Comparison of ENCODE assay signal across 8 cellular contexts in genomic region chr17:77420804-77421634, GRCh38.
DNase-seq lines count a peak whose midpoint lies in the region; TF ChIP-seq lines count a peak whose summit lies in the region.

No MANE protein-coding gene starts in this region.

- peak overlapping the region; percentile 96 to 99 (median 98) for H3K27ac ChIP-seq in esophagus muscularis mucosa (replicated peaks in 1 of 4)
- peak overlapping the region; percentile 61 to 80 for H3K27ac ChIP-seq in ovary

- no peaks in the 10 kb centered on the region for H3K27me3 ChIP-seq in esophagus muscularis mucosa
- H3K27me3 ChIP-seq in ovary: no peaks in the 10 kb centered on the region

- 7% methylated on average over 18 of the region's 19 CpGs for WGBS in esophagus muscularis mucosa
- 15 to 20% (median 17%) methylated on average over 19 of the region's 19 CpGs for WGBS in ovary, 3 donors

- POLR2A ChIA-PET in activated CD4-positive, alpha-beta T cell treated with anti-CD3 and anti-CD28 coated beads, Interleukin-2, amount 10 ng/mL, durations not matched to agents 7 days and 5 days (lab: Charles Lee): interaction anchor here (0.6 to 0.9 kb wide), 2 partner anchors 20 to 618 kb away, joined by 3 to 6 read pairs; no protein-coding TSS in a partner anchor

- peaks cover 71 to 100% (median 100%) of the 10 kb centered on the region in 4 donors for H3K4me1 ChIP-seq in esophagus muscularis mucosa
- H3K4me1 ChIP-seq in ovary (ENCODE audit: insufficient read depth): peaks cover 34% of the 10 kb centered on the region

- TF ChIP-seq CTCF in esophagus muscularis mucosa (IDR thresholded peaks at IDR 0.05) (no peak), ovary (IDR thresholded peaks at IDR 0.05) (no peak)

- no peaks in the 10 kb centered on the region for H3K27me3 Mint-ChIP-seq in activated CD4-positive, alpha-beta T cell treated with anti-CD3 and anti-CD28 coated beads, Interleukin-2, amount 10 ng/mL, durations not matched to agents 7 days and 5 days

- CTCF ChIA-PET in activated CD4-positive, alpha-beta T cell treated with anti-CD3 and anti-CD28 coated beads, Interleukin-2, amount 10 ng/mL, durations not matched to agents 7 days and 5 days (lab: Charles Lee): interaction anchor here (0.6 to 6.5 kb wide), 11 partner anchors 9 to 90 kb away, joined by 3 to 56 read pairs (median 3); no protein-coding TSS in a partner anchor

- H3K4me3 Mint-ChIP-seq in activated CD4-positive, alpha-beta T cell treated with anti-CD3 and anti-CD28 coated beads, Interleukin-2, amount 10 ng/mL, durations not matched to agents 7 days and 5 days: peak overlapping the region; percentile 39

- H3K9me3 ChIP-seq in esophagus muscularis mucosa (no peaks in the 10 kb centered on the region), ovary (no peaks in the 10 kb centered on the region)

- H3K4me3 ChIP-seq in esophagus muscularis mucosa (peak overlapping the region in 2 of 4 donors; percentile 2 to 23), ovary (no peak overlapping the region)

- H3K4me1 Mint-ChIP-seq in activated CD4-positive, alpha-beta T cell treated with anti-CD3 and anti-CD28 coated beads, Interleukin-2, amount 10 ng/mL, durations not matched to agents 7 days and 5 days: peaks cover 75% of the 10 kb centered on the region

- TF ChIP-seq EP300 in esophagus muscularis mucosa (IDR thresholded peaks at IDR 0.05): no peak
- TF ChIP-seq EP300 in ovary (IDR thresholded peaks at IDR 0.05): no peak

- peaks cover 0 to 5% (median 0%) of the 10 kb centered on the region in 4 donors for H3K36me3 ChIP-seq in esophagus muscularis mucosa
- H3K36me3 ChIP-seq in ovary: no peaks in the 10 kb centered on the region

- peaks cover 26% of the 10 kb centered on the region for H3K36me3 Mint-ChIP-seq in activated CD4-positive, alpha-beta T cell treated with anti-CD3 and anti-CD28 coated beads, Interleukin-2, amount 10 ng/mL, durations not matched to agents 7 days and 5 days (ENCODE audit: low read depth)

- TF ChIP-seq POLR2A in esophagus muscularis mucosa (IDR thresholded peaks at IDR 0.05; ENCODE audit: low read depth) (no peak), ovary (IDR thresholded peaks at IDR 0.05) (peak; percentile 7)

- DNase-seq in activated T-cell treated with anti-CD3 and anti-CD28 coated beads for 1 hour (ENCODE audit: low read depth): peak; percentile 43
- DNase-seq in activated T-cell treated with anti-CD3 and anti-CD28 coated beads for 4 hours: no peak
- peak; percentile 97 for DNase-seq in NCI-H2196 (lab: John Stamatoyannopoulos, UW; ENCODE audit: unreplicated experiment)
- peak; percentile 53 for DNase-seq in activated CD4-positive, alpha-beta T cell treated with anti-CD3 and anti-CD28 coated beads, Interleukin-2, amount 10 ng/mL, durations not matched to agents 7 days and 5 days
- DNase-seq in esophagus muscularis mucosa (ENCODE audit: extremely low spot score): no peak
- DNase-seq in ovary: peak; percentile 77 to 82 (median 80)
- DNase-seq in RPMI8226: no peak
- no peak for DNase-seq in KG1 (lab: John Stamatoyannopoulos, UW)

- H3K27ac Mint-ChIP-seq in activated CD4-positive, alpha-beta T cell treated with anti-CD3 and anti-CD28 coated beads, Interleukin-2, amount 10 ng/mL, durations not matched to agents 7 days and 5 days: peak overlapping the region; percentile 85

- intact Hi-C loops in esophagus muscularis mucosa (cut with DNase I) (no loop called here), ovary (cut with DNase I) (loop anchor here in 3 of 4 donors (5.0 to 10.0 kb wide), 2 partner anchors 44 to 46 kb away; no protein-coding TSS in a partner anchor)

- no peaks in the 10 kb centered on the region for H3K9me3 Mint-ChIP-seq in activated CD4-positive, alpha-beta T cell treated with anti-CD3 and anti-CD28 coated beads, Interleukin-2, amount 10 ng/mL, durations not matched to agents 7 days and 5 days

Comparison
In these comparisons a context has a peak if more than half of its experiments do, and no peak if none do; other contexts are left out.
1. DNase-seq: peak in activated T-cell treated with anti-CD3 and anti-CD28 coated beads for 1 hour (single experiment), NCI-H2196 (single experiment), activated CD4-positive, alpha-beta T cell treated with anti-CD3 and anti-CD28 coated beads, Interleukin-2, amount 10 ng/mL, durations not matched to agents 7 days and 5 days (single experiment) and ovary (5 of 5); none in activated T-cell treated with anti-CD3 and anti-CD28 coated beads for 4 hours (single experiment), esophagus muscularis mucosa (single experiment), RPMI8226 (single experiment) and KG1 (single experiment).